Comparison of ENCODE assay signal across 8 cellular contexts in the genomic region with DNA sequence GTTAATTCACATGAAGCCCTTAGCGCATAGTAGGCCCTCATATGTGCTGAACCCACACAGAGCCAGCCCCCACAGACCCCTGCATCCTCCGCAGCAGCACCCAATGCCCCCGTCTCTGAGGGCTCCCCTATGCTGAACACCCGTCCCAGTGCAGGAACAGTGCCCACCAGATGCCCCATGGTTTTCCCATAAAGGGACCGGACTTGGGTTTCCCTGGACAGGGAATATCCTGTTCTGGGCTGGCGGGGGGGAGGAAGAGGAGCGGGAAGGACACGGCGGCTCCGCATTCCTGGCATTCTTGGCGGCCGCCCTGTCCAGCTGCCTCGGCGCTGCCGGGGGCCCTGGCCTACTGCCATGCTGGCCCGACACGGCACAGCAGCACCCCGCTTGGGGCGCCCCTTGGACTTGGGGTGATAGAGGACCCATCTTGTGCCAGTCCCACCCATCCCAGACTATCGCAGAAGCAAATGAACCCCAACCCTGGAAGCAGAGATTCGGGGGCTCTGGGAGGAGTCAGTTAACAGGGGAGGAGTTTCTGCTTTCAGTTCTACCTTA. TPM values are rescaled to one million over a fixed set of nuclear protein-coding genes. Genes with fewer than 3 reads are reported as not detected.
A peak's percentile ranks its signal among the peaks of the same experiment; 100 is the strongest.
DNase-seq lines count a peak whose midpoint lies in the region; ATAC-seq and TF ChIP-seq lines count a peak whose summit lies in the region.

No MANE protein-coding gene starts in this region.

- H3K36me3 ChIP-seq in adipocyte (ENCODE audit: control insufficient read depth, insufficient read depth, low read length, severe bottlenecking) (no peaks in the 10 kb centered on the region), right atrium auricular region (no peaks in the 10 kb centered on the region)

- H3K9me3 ChIP-seq in adipocyte (ENCODE audit: control insufficient read depth, low read length) (no peaks in the 10 kb centered on the region), right atrium auricular region (no peaks in the 10 kb centered on the region)

- H3K4me1 ChIP-seq in adipocyte (ENCODE audit: control insufficient read depth, insufficient read depth, low read length) (peaks cover 32% of the 10 kb centered on the region), right atrium auricular region (peaks cover 0 to 83% of the 10 kb centered on the region in 2 donors)

- no peaks in the 10 kb centered on the region for H3K27me3 ChIP-seq in adipocyte (replicated peaks; ENCODE audit: control insufficient read depth, insufficient read depth, low read length)
- H3K27me3 ChIP-seq in right atrium auricular region: no peaks in the 10 kb centered on the region

- peak; percentile 14 for DNase-seq in G401 (ENCODE audit: low spot score)
- peak; percentile 68 for DNase-seq in adipocyte (ENCODE audit: low read depth)
- DNase-seq in right atrium auricular region (ENCODE audit: low spot score): no peak
- DNase-seq in retina: peak; percentile 54
- no peak for DNase-seq in hypothalamus (lab: John Stamatoyannopoulos, UW)
- no peak for DNase-seq in midbrain (lab: John Stamatoyannopoulos, UW)
- no peak for DNase-seq in NCI-H526 (lab: John Stamatoyannopoulos, UW)

- no peak for ATAC-seq in GM19324 (IDR thresholded peaks at IDR 0.05; ENCODE audit: low FRiP score, unreplicated experiment)

- peak overlapping the region; percentile 77 to 83 for H3K27ac ChIP-seq in right atrium auricular region

- H3K4me3 ChIP-seq in adipocyte (ENCODE audit: low read length) (no peak overlapping the region), right atrium auricular region (peak overlapping the region in 1 of 2 donors; percentile 19)

- no peak for TF ChIP-seq CTCF in right atrium auricular region (IDR thresholded peaks at IDR 0.05)

- in situ Hi-C loops in G401 (cut with HindIII; ENCODE audit: low sequenced_read_pairs): no loop called here

- H3K9ac ChIP-seq in adipocyte (ENCODE audit: low read length): peak overlapping the region; percentile 62

RNA-seq across cellular contexts. Expression of a gene that starts 23.7 kb away (rescaled TPM):
- total RNA-seq in G401 (2014; rRNA removed; shearing (Covaris generic)): 7.9 and 9.6 TPM in 2 replicates
- total RNA-seq in right atrium auricular region: 100 to 1,000 TPM in 1 of 2 donors, 10 to 100 TPM in 1; 62.0 to 111 TPM

Comparison
In these comparisons a context has a peak if more than half of its experiments do, and no peak if none do; other contexts are left out.
1. DNase-seq: peak in G401 (single experiment), adipocyte (single experiment) and retina (single experiment); none in right atrium auricular region (single experiment), hypothalamus (0 of 51), midbrain (single experiment) and NCI-H526 (0 of 2).